In the genomic region with DNA sequence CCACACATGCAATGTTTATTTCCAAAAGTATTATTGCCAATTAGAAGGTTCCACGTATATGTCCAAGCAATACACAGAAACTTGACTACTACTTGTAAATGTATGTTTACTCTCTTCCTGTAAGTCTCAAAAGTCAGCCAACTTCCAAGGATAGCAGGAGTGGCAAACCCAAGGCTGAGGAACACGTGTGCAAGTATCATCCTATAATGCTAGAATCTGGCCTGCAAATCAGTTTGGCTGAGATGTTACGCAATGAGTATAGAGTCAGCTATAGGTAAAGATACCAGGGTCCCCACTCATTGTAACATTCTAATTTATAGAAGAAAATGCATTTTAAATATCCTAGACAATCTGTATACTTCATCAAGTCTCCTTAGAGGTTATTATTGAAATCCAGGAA, we compare ENCODE assay signal across 17 cellular contexts. TPM values are rescaled to one million over a fixed set of nuclear protein-coding genes. Genes with fewer than 3 reads are reported as not detected.
DNase-seq lines count a peak whose midpoint lies in the region; ATAC-seq, FAIRE-seq and TF ChIP-seq lines count a peak whose summit lies in the region.
"Had no signal": no experiment of that assay in that cellular context is flagged by ENCODE, and none has a peak within 500 bp of the region (broad histone marks: within the 10 kb centered on the region; RNA-seq: fewer than 3 reads in every experiment).

No MANE protein-coding gene starts in this region.

- no peak for TF ChIP-seq POLR2A in A549 (IDR thresholded peaks at IDR 0.05; ENCODE audit: low read length)

- H3K9me2 ChIP-seq in PC-3 (replicated peaks; ENCODE audit: low read length): no peaks in the 10 kb centered on the region

- peaks cover 51 to 74% (median 69%) of the 10 kb centered on the region in 3 donors for H3K4me1 Mint-ChIP-seq in CD8-positive, alpha-beta memory T cell
- peaks cover 5% of the 10 kb centered on the region for H3K4me1 Mint-ChIP-seq in neural progenitor cell

- no peak for FAIRE-seq in A549 (lab: Jason Lieb, UNC)
- FAIRE-seq: GM12892, GM19239 had no signal

- no peaks in the 10 kb centered on the region for H4K20me1 ChIP-seq in PC-3 (ENCODE audit: low read length)
- H4K20me1 ChIP-seq in neural progenitor cell (ENCODE audit: low read depth): no peaks in the 10 kb centered on the region
- H4K20me1 ChIP-seq in osteoblast (ENCODE audit: insufficient read depth, low read length): peaks cover 13% of the 10 kb centered on the region

- intact Hi-C loops in PC-3 (cut with micrococcal nuclease): no loop called here

- no peak for DNase-seq in A549 (ENCODE audit: low read depth in 1 of 2, low spot score in 1 of 2)
- no peak for DNase-seq in CD8-positive, alpha-beta memory T cell
- DNase-seq in PC-3: peak; percentile 35
- no peak for DNase-seq in neural progenitor cell (ENCODE audit: low spot score)
- DNase-seq in osteoblast (ENCODE audit: insufficient read length, low spot score, missing footprints): no peak
- no peak for DNase-seq in effector memory CD4-positive, alpha-beta T cell
- DNase-seq: CD4-positive, alpha-beta T cell; DND-41; GDM1; HCEC 1CT; HFFc6 had no signal

- H3K79me2 ChIP-seq in PC-3 (ENCODE audit: low read length) (peaks cover 78% of the 10 kb centered on the region), neural progenitor cell (ENCODE audit: low read depth) (peaks cover 4% of the 10 kb centered on the region), osteoblast (ENCODE audit: insufficient read depth, low read length) (peaks cover 92% of the 10 kb centered on the region)

- TF ChIP-seq RAD21 in A549 (conservative IDR thresholded peaks at IDR 0.05 in 1 of 2, IDR thresholded peaks at IDR 0.05 in 1 of 2): no peak

- no peaks in the 10 kb centered on the region for H3K27me3 ChIP-seq in CD8-positive, alpha-beta memory T cell (ENCODE audit: insufficient read depth, low read length, poor library complexity, severe bottlenecking)
- H3K27me3 ChIP-seq in PC-3 (ENCODE audit: low read length): no peaks in the 10 kb centered on the region
- H3K27me3 ChIP-seq in neural progenitor cell: no peaks in the 10 kb centered on the region
- no peaks in the 10 kb centered on the region for H3K27me3 ChIP-seq in osteoblast (ENCODE audit: insufficient read depth, low read length)
- H3K27me3 ChIP-seq in effector memory CD4-positive, alpha-beta T cell (replicated peaks; ENCODE audit: control insufficient read depth, insufficient read depth, low read length, poor library complexity, severe bottlenecking): no peaks in the 10 kb centered on the region
- H3K27me3 ChIP-seq: BLaER1 treated with 17β-estradiol and CSF1 and Interleukin-3, amounts not matched to agents 10 nM and 100 nM had no signal

- H3K4me1 ChIP-seq in A549 (peaks cover 14% of the 10 kb centered on the region; the same call in 2 of the 3 replicates), PC-3 (ENCODE audit: insufficient read depth, low read length) (peaks cover 26% of the 10 kb centered on the region), neural progenitor cell (no peaks in the 10 kb centered on the region), osteoblast (ENCODE audit: insufficient read depth, low read length) (peaks cover 5% of the 10 kb centered on the region)
- peaks cover 18% of the 10 kb centered on the region for H3K4me1 ChIP-seq in CD8-positive, alpha-beta memory T cell (ENCODE audit: insufficient read depth, low read length)
- peaks cover 12% of the 10 kb centered on the region for H3K4me1 ChIP-seq in effector memory CD4-positive, alpha-beta T cell (ENCODE audit: control insufficient read depth, insufficient read depth, low read length, poor library complexity, severe bottlenecking)

- ATAC-seq in A549 (no peak), PC-3 (peak; percentile 50), GM21529 (IDR thresholded peaks at IDR 0.05; ENCODE audit: unreplicated experiment) (no peak)

- H3K9me3 Mint-ChIP-seq in CD8-positive, alpha-beta memory T cell: no peaks in the 10 kb centered on the region
- no peaks in the 10 kb centered on the region for H3K9me3 Mint-ChIP-seq in neural progenitor cell
- H3K9me3 Mint-ChIP-seq: CD4-positive, alpha-beta T cell; HFFc6 had no signal

- H3K9ac ChIP-seq in PC-3 (ENCODE audit: low read length): peak overlapping the region; percentile 30
- H3K9ac ChIP-seq in neural progenitor cell: no peak overlapping the region
- H3K9ac ChIP-seq: BLaER1 treated with 17β-estradiol and CSF1 and Interleukin-3, amounts not matched to agents 10 nM and 100 nM; KMS-11 had no signal

- H3K4me2 ChIP-seq in A549: no peak overlapping the region; the same call in 2 of the 3 replicates
- peak overlapping the region; percentile 54 for H3K4me2 ChIP-seq in PC-3 (ENCODE audit: low read length)
- H3K4me2 ChIP-seq in neural progenitor cell: no peak overlapping the region
- no peak overlapping the region for H3K4me2 ChIP-seq in osteoblast (ENCODE audit: insufficient read depth, low read length)
- H3K4me2 ChIP-seq: BLaER1 treated with 17β-estradiol and CSF1 and Interleukin-3, amounts not matched to agents 10 nM and 100 nM; KMS-11 had no signal

- POLR2A ChIA-PET in A549 (lab: Yijun Ruan, JAX): no interaction called here
- POLR2A ChIA-PET in CD8-positive, alpha-beta memory T cell (lab: Charles Lee): no interaction called here
- POLR2A ChIA-PET in PC-3 (lab: Charles Lee; ENCODE audit: unreplicated experiment): no interaction called here

- peaks cover 0 to 3% of the 10 kb centered on the region in 2 donors for H3K27me3 Mint-ChIP-seq in CD8-positive, alpha-beta memory T cell
- peaks cover 8% of the 10 kb centered on the region for H3K27me3 Mint-ChIP-seq in neural progenitor cell (ENCODE audit: insufficient read depth, low read depth)
- H3K27me3 Mint-ChIP-seq: CD4-positive, alpha-beta T cell had no signal

- H3K4me3 Mint-ChIP-seq in CD8-positive, alpha-beta memory T cell: peak overlapping the region in 1 of 7 donors; percentile 6
- H3K4me3 Mint-ChIP-seq in neural progenitor cell: no peak overlapping the region
- H3K4me3 Mint-ChIP-seq: CD4-positive, alpha-beta T cell; HFFc6 had no signal

- no TSS peak for BruUV-seq in PC-3 (replicated peaks; lab: Mats Ljungman, UMichigan)

- WGBS in A549 (ENCODE audit: missing lambda C conversion rate): 89% methylated on average over 3 of the region's 3 CpGs

- no peaks in the 10 kb centered on the region for H3K36me3 ChIP-seq in CD8-positive, alpha-beta memory T cell (ENCODE audit: insufficient read depth, low read length)
- H3K36me3 ChIP-seq in PC-3 (ENCODE audit: low read depth, low read length): no peaks in the 10 kb centered on the region
- no peaks in the 10 kb centered on the region for H3K36me3 ChIP-seq in neural progenitor cell
- no peaks in the 10 kb centered on the region for H3K36me3 ChIP-seq in osteoblast (ENCODE audit: insufficient read depth, low read length)
- H3K36me3 ChIP-seq in effector memory CD4-positive, alpha-beta T cell (ENCODE audit: control insufficient read depth, insufficient read depth, low read length): no peaks in the 10 kb centered on the region
- H3K36me3 ChIP-seq: BLaER1 treated with 17β-estradiol and CSF1 and Interleukin-3, amounts not matched to agents 10 nM and 100 nM had no signal

- H3K36me3 Mint-ChIP-seq in CD8-positive, alpha-beta memory T cell: no peaks in the 10 kb centered on the region
- H3K36me3 Mint-ChIP-seq in neural progenitor cell: peaks cover 2% of the 10 kb centered on the region

- peak overlapping the region in 6 of 8 donors; percentile 4 to 89 (median 68) for H3K27ac Mint-ChIP-seq in CD8-positive, alpha-beta memory T cell
- peak overlapping the region; percentile 65 for H3K27ac Mint-ChIP-seq in neural progenitor cell
- H3K27ac Mint-ChIP-seq: CD4-positive, alpha-beta T cell; HFFc6 had no signal

- no peak overlapping the region for H3K27ac ChIP-seq in A549
- H3K27ac ChIP-seq in CD8-positive, alpha-beta memory T cell (ENCODE audit: low read depth, low read length): no peak overlapping the region
- H3K27ac ChIP-seq in PC-3 (ENCODE audit: low read length): peak overlapping the region; percentile 85
- no peak overlapping the region for H3K27ac ChIP-seq in neural progenitor cell
- H3K27ac ChIP-seq in osteoblast (ENCODE audit: low read depth, low read length): no peak overlapping the region
- no peak overlapping the region for H3K27ac ChIP-seq in effector memory CD4-positive, alpha-beta T cell (ENCODE audit: insufficient read depth, low read length, poor library complexity, severe bottlenecking)
- H3K27ac ChIP-seq: BLaER1 treated with 17β-estradiol and CSF1 and Interleukin-3, amounts not matched to agents 10 nM and 100 nM; HL-60; KMS-11 had no signal

- H3K9me3 ChIP-seq in A549: no peaks in the 10 kb centered on the region
- no peaks in the 10 kb centered on the region for H3K9me3 ChIP-seq in CD8-positive, alpha-beta memory T cell (ENCODE audit: low read length)
- no peaks in the 10 kb centered on the region for H3K9me3 ChIP-seq in PC-3 (ENCODE audit: low read length)
- no peaks in the 10 kb centered on the region for H3K9me3 ChIP-seq in neural progenitor cell (ENCODE audit: low read depth)
- no peaks in the 10 kb centered on the region for H3K9me3 ChIP-seq in osteoblast (ENCODE audit: low read depth, low read length)
- no peaks in the 10 kb centered on the region for H3K9me3 ChIP-seq in effector memory CD4-positive, alpha-beta T cell (ENCODE audit: control insufficient read depth, low read length)
- H3K9me3 ChIP-seq: BLaER1 treated with 17β-estradiol and CSF1 and Interleukin-3, amounts not matched to agents 10 nM and 100 nM had no signal

- TF ChIP-seq EP300 in A549 (IDR thresholded peaks at IDR 0.05): no peak

- H3F3A ChIP-seq in PC-3 (ENCODE audit: low read length, unreplicated experiment) (peaks cover 5% of the 10 kb centered on the region), neural progenitor cell (ENCODE audit: low read depth) (no peaks in the 10 kb centered on the region)

- CTCF ChIA-PET in A549 (lab: Yijun Ruan, JAX) (interaction anchor here (0.7 to 1.1 kb wide), 2 partner anchors 34 to 86 kb away, joined by 3 to 6 read pairs; no protein-coding TSS in a partner anchor), PC-3 (lab: Charles Lee) (interaction anchor here (0.6 kb wide), 1 partner anchor 241 kb away, joined by 9 read pairs; no protein-coding TSS in a partner anchor)
- CTCF ChIA-PET in CD8-positive, alpha-beta memory T cell (lab: Charles Lee): no interaction called here

- no peak overlapping the region for H2AFZ ChIP-seq in PC-3 (ENCODE audit: low read length)
- no peak overlapping the region for H2AFZ ChIP-seq in neural progenitor cell (replicated peaks)
- H2AFZ ChIP-seq in osteoblast (ENCODE audit: low read length): no peak overlapping the region

- TF ChIP-seq CTCF in A549 (IDR thresholded peaks at IDR 0.05): no peak
- no peak for TF ChIP-seq CTCF in PC-3 (conservative IDR thresholded peaks at IDR 0.05; ENCODE audit: low read depth, low read length)
- TF ChIP-seq CTCF in neural progenitor cell (IDR thresholded peaks at IDR 0.05): no peak
- TF ChIP-seq CTCF in osteoblast (IDR thresholded peaks at IDR 0.05; ENCODE audit: extremely low read depth, low read depth, low read length): no peak

- H3K4me3 ChIP-seq in A549 (no peak overlapping the region), PC-3 (ENCODE audit: low read length) (peak overlapping the region; percentile 13; the same call in 1 of the 2 replicates), neural progenitor cell (no peak overlapping the region), osteoblast (ENCODE audit: insufficient read depth, low read length) (no peak overlapping the region)
- H3K4me3 ChIP-seq in CD8-positive, alpha-beta memory T cell (ENCODE audit: low read length): no peak overlapping the region
- H3K4me3 ChIP-seq in effector memory CD4-positive, alpha-beta T cell (ENCODE audit: insufficient read depth, low read depth, low read length, poor library complexity, severe bottlenecking): no peak overlapping the region
- H3K4me3 ChIP-seq: BLaER1 treated with 17β-estradiol and CSF1 and Interleukin-3, amounts not matched to agents 10 nM and 100 nM had no signal

RNA-seq across cellular contexts. Expression of gene CYTH3, which starts 34.7 kb away (rescaled TPM):
- 15.5 and 18.6 TPM in 2 replicates for polyA plus RNA-seq in A549 (2011; rRNA removed)
- 30.6 and 31.2 TPM in 2 replicates for polyA plus RNA-seq in A549 (2012; cell fraction: cytosol; rRNA removed)
- 86.5 and 97.8 TPM in 2 replicates for polyA plus RNA-seq in A549 (2012; cell fraction: nucleus; rRNA removed)
- polyA plus RNA-seq in A549 (2017; fragmentation: RNase III; extraction: RNeasy Plus Mini Kit Qiagen cat#74134 plus additional on column Dnase treatment): 22.0 to 24.2 TPM (median 22.9 TPM) in 3 replicates
- polyA minus RNA-seq in A549 (2011; rRNA and poly(A)+ RNA removed): 12.8 and 15.3 TPM in 2 replicates
- total RNA-seq in CD8-positive, alpha-beta memory T cell: 1 to 10 TPM; 4.5 to 4.9 TPM
- 15.7 TPM for polyA plus RNA-seq in CD8-positive, alpha-beta memory T cell
- total RNA-seq in PC-3 (2014; rRNA removed): 23.1 and 34.4 TPM in 2 replicates
- 10.9 and 16.5 TPM in 2 replicates for total RNA-seq in neural progenitor cell (ENCODE audit: low replicate concordance)
- 89.4 and 94.3 TPM in 2 replicates for total RNA-seq in osteoblast
